18 cellular contexts compared by ENCODE assay signal in genomic region chr18:35083174-35083712, GRCh38. TPM values are rescaled to one million over a fixed set of nuclear protein-coding genes. Genes with fewer than 3 reads are reported as not detected.
A peak's percentile ranks its signal among the peaks of the same experiment; 100 is the strongest.
DNase-seq lines count a peak whose midpoint lies in the region; ATAC-seq and TF ChIP-seq lines count a peak whose summit lies in the region.
"Had no signal": no experiment of that assay in that cellular context is flagged by ENCODE, and none has a peak within 500 bp of the region (broad histone marks: within the 10 kb centered on the region; RNA-seq: fewer than 3 reads in every experiment).

No MANE protein-coding gene starts in this region.

- H3K4me1 Mint-ChIP-seq in activated CD4-positive, alpha-beta memory T cell treated with anti-CD3 and anti-CD28 coated beads, Interleukin-2, amount 10 ng/mL, durations not matched to agents 7 days and 5 days: no peaks in the 10 kb centered on the region
- H3K4me1 Mint-ChIP-seq: GM23338 had no signal

- no peak overlapping the region for H3K27ac Mint-ChIP-seq in activated CD4-positive, alpha-beta memory T cell treated with anti-CD3 and anti-CD28 coated beads, Interleukin-2, amount 10 ng/mL, durations not matched to agents 7 days and 5 days
- H3K27ac Mint-ChIP-seq: B cell; CD8-positive, alpha-beta memory T cell; GM23338 had no signal

- H3K4me1 ChIP-seq in MM.1S (ENCODE audit: low read length) (peaks cover 13% of the 10 kb centered on the region), heart right ventricle (peaks cover 9 to 89% (median 61%) of the 10 kb centered on the region in 9 donors), lung (ENCODE audit: control insufficient read depth in 2 of 2, insufficient read depth in 2 of 2, low read length in 2 of 2) (peaks cover 2 to 41% of the 10 kb centered on the region in 2 donors), thoracic aorta (ENCODE audit: control insufficient read depth in 1 of 2, low read depth in 2 of 2) (peaks cover 25 to 43% of the 10 kb centered on the region in 2 donors)
- H3K4me1 ChIP-seq: Peyer's patch had no signal

- ATAC-seq in heart right ventricle: peak; percentile 83 to 95 (median 92)
- no peak for ATAC-seq in lung (ENCODE audit: insufficient read depth, low FRiP score)
- ATAC-seq in thoracic aorta (ENCODE audit: insufficient number of reproducible peaks, low FRiP score, low read depth): no peak
- ATAC-seq in HG02623 (IDR thresholded peaks at IDR 0.05; ENCODE audit: unreplicated experiment): no peak
- ATAC-seq: GM23338 had no signal

- CTCF ChIA-PET in activated CD4-positive, alpha-beta memory T cell treated with anti-CD3 and anti-CD28 coated beads, Interleukin-2, amount 10 ng/mL, durations not matched to agents 7 days and 5 days (lab: Charles Lee): no interaction called here

- no peaks in the 10 kb centered on the region for H3K79me2 ChIP-seq in MM.1S (ENCODE audit: low read length)

- DNase-seq in MM.1S: peak; percentile 58
- peak in 1 of 2 donors; percentile 61 for DNase-seq in heart right ventricle
- DNase-seq in lung (ENCODE audit: low spot score): no peak
- DNase-seq in thoracic aorta (ENCODE audit: low spot score): no peak
- no peak for DNase-seq in activated CD4-positive, alpha-beta memory T cell treated with anti-CD3 and anti-CD28 coated beads, Interleukin-2, amount 10 ng/mL, durations not matched to agents 7 days and 5 days
- no peak for DNase-seq in activated naive CD4-positive, alpha-beta T cell treated with anti-CD3 and anti-CD28 coated beads, Interleukin-2, amount 50 U/mL, for 16 hours
- DNase-seq: ACHN; CD8-positive, alpha-beta memory T cell; MG63; NCI-H1105; NCI-H1694 treated with DMSO at 0.1 percent for 48 hours; NCI-H446; NCI-H82; Peyer's patch; SHP77 treated with DMSO at 0.1 percent for 48 hours had no signal

- no peaks in the 10 kb centered on the region for H3K27me3 Mint-ChIP-seq in activated CD4-positive, alpha-beta memory T cell treated with anti-CD3 and anti-CD28 coated beads, Interleukin-2, amount 10 ng/mL, durations not matched to agents 7 days and 5 days
- H3K27me3 Mint-ChIP-seq: B cell; CD8-positive, alpha-beta memory T cell had no signal

- H3K36me3 ChIP-seq in MM.1S (replicated peaks; ENCODE audit: insufficient read depth, low read length) (no peaks in the 10 kb centered on the region), heart right ventricle (peaks cover 0 to 7% (median 0%) of the 10 kb centered on the region in 9 donors), lung (ENCODE audit: control insufficient read depth in 2 of 2, insufficient read depth in 2 of 2, low read length in 2 of 2) (peaks cover 0 to 1% of the 10 kb centered on the region in 2 donors), thoracic aorta (no peaks in the 10 kb centered on the region)
- H3K36me3 ChIP-seq: MG63, Peyer's patch had no signal

- H3K27ac ChIP-seq in MM.1S (ENCODE audit: low read length) (no peak overlapping the region), heart right ventricle (peak overlapping the region; percentile 54 to 87 (median 76)), lung (ENCODE audit: low read depth in 1 of 2, low read length in 1 of 2) (peak overlapping the region; percentile 53 to 90), thoracic aorta (peak overlapping the region; percentile 59 to 66)
- H3K27ac ChIP-seq: Peyer's patch had no signal

- TF ChIP-seq CTCF in MM.1S (IDR thresholded peaks at IDR 0.05; ENCODE audit: low read length) (no peak), heart right ventricle (IDR thresholded peaks at IDR 0.05) (no peak), lung (IDR thresholded peaks at IDR 0.05; ENCODE audit: control extremely low read depth, extremely low read depth) (no peak), thoracic aorta (IDR thresholded peaks at IDR 0.05) (no peak)

- peaks cover 7% of the 10 kb centered on the region for H3K36me3 Mint-ChIP-seq in activated CD4-positive, alpha-beta memory T cell treated with anti-CD3 and anti-CD28 coated beads, Interleukin-2, amount 10 ng/mL, durations not matched to agents 7 days and 5 days (ENCODE audit: low read depth)

- no peaks in the 10 kb centered on the region for H3K9me3 Mint-ChIP-seq in activated CD4-positive, alpha-beta memory T cell treated with anti-CD3 and anti-CD28 coated beads, Interleukin-2, amount 10 ng/mL, durations not matched to agents 7 days and 5 days
- H3K9me3 Mint-ChIP-seq: CD8-positive, alpha-beta memory T cell; GM23338 had no signal

- POLR2A ChIA-PET in activated CD4-positive, alpha-beta memory T cell treated with anti-CD3 and anti-CD28 coated beads, Interleukin-2, amount 10 ng/mL, durations not matched to agents 7 days and 5 days (lab: Charles Lee): interaction anchor here (1.3 kb wide), 1 partner anchor 54 kb away, joined by 3 read pairs; no protein-coding TSS in a partner anchor

- no peak overlapping the region for H2AFZ ChIP-seq in MM.1S (ENCODE audit: low read length)
- H2AFZ ChIP-seq: GM23338 had no signal

- no peak overlapping the region for H3K9ac ChIP-seq in MM.1S (ENCODE audit: low read length)

- no peak overlapping the region for H3K4me3 Mint-ChIP-seq in activated CD4-positive, alpha-beta memory T cell treated with anti-CD3 and anti-CD28 coated beads, Interleukin-2, amount 10 ng/mL, durations not matched to agents 7 days and 5 days
- H3K4me3 Mint-ChIP-seq: B cell; CD8-positive, alpha-beta memory T cell; GM23338 had no signal

- intact Hi-C loops in heart right ventricle (cut with DNase I): loop anchor here in 3 of 10 donors (5.0 kb wide), 2 partner anchors 41 to 49 kb away; partner anchors contain the start of gene MAPRE2 (in 2 of the 3)

- no peaks in the 10 kb centered on the region for H3K9me3 ChIP-seq in MM.1S (replicated peaks; ENCODE audit: insufficient read depth, low read length)
- no peaks in the 10 kb centered on the region for H3K9me3 ChIP-seq in heart right ventricle
- H3K9me3 ChIP-seq in lung (ENCODE audit: control insufficient read depth in 2 of 2, insufficient read depth in 1 of 2, low read length in 1 of 2): no peaks in the 10 kb centered on the region
- no peaks in the 10 kb centered on the region for H3K9me3 ChIP-seq in thoracic aorta
- H3K9me3 ChIP-seq: MG63, Peyer's patch had no signal

- H3K27me3 ChIP-seq in MM.1S (replicated peaks; ENCODE audit: insufficient read depth, low read length) (no peaks in the 10 kb centered on the region), heart right ventricle (no peaks in the 10 kb centered on the region), lung (ENCODE audit: control insufficient read depth, insufficient read depth) (no peaks in the 10 kb centered on the region), thoracic aorta (replicated peaks; ENCODE audit: insufficient read depth) (no peaks in the 10 kb centered on the region)
- H3K27me3 ChIP-seq: MG63, Peyer's patch had no signal

- 47 to 56% methylated on average over 3 of the region's 3 CpGs for WGBS in heart right ventricle, 2 donors
- WGBS in lung, 2 donors: 89 to 97% methylated on average over 3 of the region's 3 CpGs

- H3F3A ChIP-seq in MM.1S (ENCODE audit: insufficient read depth, low read length): no peaks in the 10 kb centered on the region

- no peaks in the 10 kb centered on the region for H4K20me1 ChIP-seq in MM.1S (ENCODE audit: insufficient read depth, low read length)

- no peak overlapping the region for H3K4me3 ChIP-seq in MM.1S (ENCODE audit: low read length)
- no peak overlapping the region for H3K4me3 ChIP-seq in heart right ventricle
- no peak overlapping the region for H3K4me3 ChIP-seq in lung
- peak overlapping the region; percentile 44 for H3K4me3 ChIP-seq in thoracic aorta
- H3K4me3 ChIP-seq: GM23338, MG63, Peyer's patch had no signal

- H3K9me2 ChIP-seq in MM.1S (replicated peaks; ENCODE audit: insufficient read depth, low read length): no peaks in the 10 kb centered on the region

- H3K4me2 ChIP-seq in MM.1S (ENCODE audit: low read depth, low read length): peak overlapping the region; percentile 17; the same call in 1 of the 2 replicates
- H3K4me2 ChIP-seq: GM23338 had no signal

RNA-seq across cellular contexts. Expression of gene MAPRE2, which starts 42.0 kb away (rescaled TPM):
- total RNA-seq in heart right ventricle (100 to 1,000 TPM in 8 of 10 donors, 10 to 100 TPM in 2; 63.9 to 211 (median 137) TPM), lung (10 to 100 TPM; 26.3 to 57.8 TPM), thoracic aorta (10 to 100 TPM; 31.8 to 54.2 TPM)
- polyA plus RNA-seq in heart right ventricle (10 to 100 TPM; 31.7 to 71.1 TPM), lung (10 to 100 TPM; 12.5 to 13.3 TPM)
- 10 to 100 TPM; 39.2 to 45.2 TPM for total RNA-seq in activated CD4-positive, alpha-beta memory T cell treated with anti-CD3 and anti-CD28 coated beads, Interleukin-2, amount 10 ng/mL, durations not matched to agents 7 days and 5 days

Comparison
In these comparisons a context has a peak if more than half of its experiments do, and no peak if none do; other contexts are left out.
1. ATAC-seq: peak in heart right ventricle (8 of 8); none in lung (single experiment), thoracic aorta (single experiment) and HG02623 (single experiment).